In genomic region chr12:115377230-115377629, GRCh38 we compare ENCODE assay signal across 16 cellular contexts.
DNase-seq lines count a peak whose midpoint lies in the region; ATAC-seq and TF ChIP-seq lines count a peak whose summit lies in the region.
"Had no signal": no experiment of that assay in that cellular context is flagged by ENCODE, and none has a peak within 500 bp of the region (broad histone marks: within the 10 kb centered on the region; RNA-seq: fewer than 3 reads in every experiment).

No MANE protein-coding gene starts in this region.

- H3K4me3 Mint-ChIP-seq in Caco-2 (ENCODE audit: unreplicated experiment) (no peak overlapping the region), neural crest cell (no peak overlapping the region), type B pancreatic cell (no peak overlapping the region)
- H3K4me3 Mint-ChIP-seq: CD4-positive, alpha-beta T cell; H9 had no signal

- H3K4me1 Mint-ChIP-seq in Caco-2 (ENCODE audit: low read depth, unreplicated experiment) = peaks cover 32% of the 10 kb centered on the region
- H3K4me1 Mint-ChIP-seq in neural crest cell = peaks cover 14% of the 10 kb centered on the region
- H3K4me1 Mint-ChIP-seq in type B pancreatic cell (ENCODE audit: unreplicated experiment) = peaks cover 45% of the 10 kb centered on the region

- H3K79me2 ChIP-seq in hepatocyte = no peaks in the 10 kb centered on the region

- H3K4me2 ChIP-seq in hepatocyte = no peak overlapping the region
- H3K4me2 ChIP-seq: A549 had no signal

- WGBS in hepatocyte (ENCODE audit: low lambda C conversion rate, missing lambda C conversion rate) = 85% methylated on average over 8 of the region's 8 CpGs

- H3K27me3 Mint-ChIP-seq in Caco-2 (ENCODE audit: insufficient read depth, unreplicated experiment) (no peaks in the 10 kb centered on the region), neural crest cell (ENCODE audit: low read depth) (peaks cover 8% of the 10 kb centered on the region), type B pancreatic cell (peaks cover 5% of the 10 kb centered on the region)

- no peak overlapping the region for H2AFZ ChIP-seq in hepatocyte

- H3K9me2 ChIP-seq in hepatocyte (replicated peaks; ENCODE audit: insufficient read depth) = no peaks in the 10 kb centered on the region

- POLR2A ChIA-PET in Caco-2 (lab: Charles Lee) = no interaction called here

- TF ChIP-seq CTCF in Caco-2 (IDR thresholded peaks at IDR 0.05; ENCODE audit: insufficient read depth in 1 of 2, low read depth in 1 of 2, low read length in 1 of 2, severe bottlenecking in 1 of 2, unreplicated experiment in 1 of 2) (no peak), hepatocyte (IDR thresholded peaks at IDR 0.05; ENCODE audit: poor library complexity) (no peak), neural crest cell (conservative IDR thresholded peaks at IDR 0.05) (no peak), type B pancreatic cell (conservative IDR thresholded peaks at IDR 0.05) (no peak), colonic mucosa (IDR thresholded peaks at IDR 0.05) (no peak)

- H3K27me3 ChIP-seq in Caco-2 (replicated peaks; ENCODE audit: control insufficient read depth, insufficient read depth, low read length) (no peaks in the 10 kb centered on the region; the same call in 1 of the 2 replicates), hepatocyte (no peaks in the 10 kb centered on the region), colonic mucosa (no peaks in the 10 kb centered on the region)

- H3K4me3 ChIP-seq in Caco-2 (ENCODE audit: low read depth, low read length) (no peak overlapping the region), hepatocyte (no peak overlapping the region), colonic mucosa (no peak overlapping the region)
- H3K4me3 ChIP-seq: A549 had no signal

- no peaks in the 10 kb centered on the region for H3K9me3 ChIP-seq in Caco-2
- no peaks in the 10 kb centered on the region for H3K9me3 ChIP-seq in hepatocyte (ENCODE audit: low read depth)
- no peaks in the 10 kb centered on the region for H3K9me3 ChIP-seq in colonic mucosa
- H3K9me3 ChIP-seq: A549 had no signal

- CTCF ChIA-PET in Caco-2 (lab: Charles Lee) = no interaction called here

- DNase-seq in Caco-2 (peak in 1 of 2 experiments; percentile 16), hepatocyte (ENCODE audit: low spot score) (no peak), neural crest cell (ENCODE audit: low read depth, low spot score) (no peak), type B pancreatic cell (ENCODE audit: extremely low spot score, unreplicated experiment) (no peak), SHP77 treated with DMSO at 0.1 percent for 48 hours (lab: John Stamatoyannopoulos, UW) (no peak), colonic mucosa (no peak)
- DNase-seq: AML-193; CD4-positive, alpha-beta T cell; DMS153; DMS79; GDM1; H9 had no signal

- H3K4me1 ChIP-seq in Caco-2 = peaks cover 26% of the 10 kb centered on the region
- H3K4me1 ChIP-seq in hepatocyte (ENCODE audit: insufficient read depth) = peaks cover 34% of the 10 kb centered on the region
- no peaks in the 10 kb centered on the region for H3K4me1 ChIP-seq in colonic mucosa

- no peaks in the 10 kb centered on the region for H4K20me1 ChIP-seq in hepatocyte (ENCODE audit: insufficient read depth, poor library complexity, severe bottlenecking)

- H3K36me3 Mint-ChIP-seq in Caco-2 (ENCODE audit: insufficient read depth, unreplicated experiment) (no peaks in the 10 kb centered on the region), neural crest cell (ENCODE audit: low read depth) (no peaks in the 10 kb centered on the region), type B pancreatic cell (no peaks in the 10 kb centered on the region)

- no TSS peak for BruUV-seq in Caco-2 (replicated peaks; lab: Mats Ljungman, UMichigan)

- intact Hi-C loops in Caco-2 (cut with micrococcal nuclease; ENCODE audit: unreplicated experiment) = no loop called here
- intact Hi-C loops in colonic mucosa (cut with DNase I) = no loop called here

- H3K27ac ChIP-seq in hepatocyte = peak overlapping the region; percentile 38
- H3K27ac ChIP-seq in colonic mucosa = no peak overlapping the region
- H3K27ac ChIP-seq: 22Rv1, A549, C4-2B had no signal

- peak overlapping the region; percentile 54 for H3K27ac Mint-ChIP-seq in Caco-2 (ENCODE audit: unreplicated experiment)
- peak overlapping the region; percentile 36 for H3K27ac Mint-ChIP-seq in neural crest cell (ENCODE audit: unreplicated experiment)
- H3K27ac Mint-ChIP-seq in type B pancreatic cell = peak overlapping the region; percentile 77
- H3K27ac Mint-ChIP-seq: CD4-positive, alpha-beta T cell; H9 had no signal

- H3K36me3 ChIP-seq in Caco-2 (ENCODE audit: control insufficient read depth, insufficient read depth, low read length) (no peaks in the 10 kb centered on the region), hepatocyte (replicated peaks; ENCODE audit: insufficient read depth, low read depth) (no peaks in the 10 kb centered on the region), colonic mucosa (no peaks in the 10 kb centered on the region)

- H3K9me3 Mint-ChIP-seq in Caco-2 (ENCODE audit: unreplicated experiment) = peaks cover 9% of the 10 kb centered on the region
- no peaks in the 10 kb centered on the region for H3K9me3 Mint-ChIP-seq in neural crest cell
- no peaks in the 10 kb centered on the region for H3K9me3 Mint-ChIP-seq in type B pancreatic cell

- no peak overlapping the region for H3K9ac ChIP-seq in colonic mucosa (ENCODE audit: low read depth in 2 of 2, low read length in 2 of 2)

- ATAC-seq in GM18870 (IDR thresholded peaks at IDR 0.05; ENCODE audit: unreplicated experiment) = no peak
- ATAC-seq: A549 had no signal
